In the genomic region with DNA sequence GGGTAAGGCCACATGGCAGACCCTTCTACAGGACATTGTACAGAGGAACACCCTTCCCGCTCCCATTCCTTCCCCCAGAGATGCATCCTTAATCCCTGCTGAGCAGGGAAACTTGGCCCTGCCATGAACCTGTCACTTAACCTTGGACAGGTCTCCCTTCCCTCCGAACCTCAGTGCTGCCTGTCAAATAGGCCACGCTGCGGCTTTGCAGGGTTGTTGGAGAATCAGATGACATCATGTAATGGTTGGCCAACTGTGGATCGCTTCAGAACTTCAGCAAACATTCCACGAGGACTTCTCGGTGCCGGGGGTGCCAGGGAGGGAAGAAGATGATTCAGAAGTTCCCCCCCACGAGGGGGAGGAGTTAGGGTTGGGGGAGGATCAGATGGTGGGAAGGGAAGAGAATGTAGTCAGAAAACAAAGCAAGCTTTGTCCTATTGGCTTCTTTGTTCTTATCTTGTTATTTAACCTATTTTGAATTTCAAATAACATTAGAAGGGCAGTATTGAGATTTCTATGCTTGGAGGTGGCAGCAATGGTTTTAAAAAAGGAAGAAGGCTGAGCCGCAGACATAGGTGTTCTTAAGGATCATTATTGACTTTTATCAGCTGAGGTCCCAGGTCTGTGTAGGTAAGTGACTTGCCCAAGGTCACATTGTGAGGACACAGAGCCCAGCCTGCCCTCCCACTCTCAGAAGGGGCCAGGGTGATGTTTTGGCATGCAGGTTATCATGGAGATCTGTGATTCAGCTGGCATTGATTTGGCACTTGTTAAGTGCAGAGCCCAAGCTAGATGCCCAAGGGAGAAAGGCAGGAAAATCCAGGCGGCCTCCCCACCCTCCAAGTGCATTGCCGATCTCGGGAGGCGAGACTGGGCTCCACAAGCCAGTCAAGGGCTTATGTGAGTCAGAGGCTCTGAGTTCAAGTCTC, we compare ENCODE assay signal across 1 cellular context.
TF ChIP-seq lines count a peak whose summit lies in the region.

No MANE protein-coding gene starts in this region.

TF ChIP-seq in K562, 482 proteins besides CTCF, POLR2A, EP300 and RAD21 (continued from another document and continues in another):
- TF ChIP-seq HMBOX1 (IDR thresholded peaks at IDR 0.05) = no peak
- peak; percentile 32; the same call in 1 of the 2 replicates for TF ChIP-seq MGA (IDR thresholded peaks at IDR 0.05)
- TF ChIP-seq ZFP1 (CRISPR knock-in tag; IDR thresholded peaks at IDR 0.05) = no peak
- TF ChIP-seq MCM2 (IDR thresholded peaks at IDR 0.05; ENCODE audit: low read depth) = no peak
- no peak for TF ChIP-seq TCF3 (CRISPR knock-in tag; IDR thresholded peaks at IDR 0.05)
- no peak for TF ChIP-seq PURB (CRISPR knock-in tag; IDR thresholded peaks at IDR 0.05; ENCODE audit: low read depth)
- no peak for TF ChIP-seq MBD1 (CRISPR knock-in tag; IDR thresholded peaks at IDR 0.05)
- TF ChIP-seq ZBTB2 (IDR thresholded peaks at IDR 0.05) = no peak
- peak in 1 of 2 experiments; percentile 47 for TF ChIP-seq E2F6 (IDR thresholded peaks at IDR 0.05; ENCODE audit: borderline replicate concordance in 1 of 2, extremely low read depth in 1 of 2, insufficient read depth in 1 of 2, insufficient read length in 1 of 2, low read depth in 1 of 2, low read length in 1 of 2, poor library complexity in 1 of 2, severe bottlenecking in 1 of 2)
- TF ChIP-seq NRF1 (conservative IDR thresholded peaks at IDR 0.05 in 1 of 2, IDR thresholded peaks at IDR 0.05 in 1 of 2) = no peak
- TF ChIP-seq GTF2F1 (IDR thresholded peaks at IDR 0.05; ENCODE audit: low read depth, low read length) = no peak
- TF ChIP-seq PHTF2 (CRISPR knock-in tag; IDR thresholded peaks at IDR 0.05) = no peak
- TF ChIP-seq ZNF76 (CRISPR knock-in tag; IDR thresholded peaks at IDR 0.05; ENCODE audit: borderline replicate concordance) = no peak
- TF ChIP-seq NR3C1 (CRISPR knock-in tag; IDR thresholded peaks at IDR 0.05) = no peak
- no peak for TF ChIP-seq POLR2G (IDR thresholded peaks at IDR 0.05; ENCODE audit: low read depth, low read length)
- TF ChIP-seq TARDBP (IDR thresholded peaks at IDR 0.05) = no peak
- TF ChIP-seq HDAC6 (IDR thresholded peaks at IDR 0.05; ENCODE audit: low read depth, low read length) = no peak
- peak; percentile 23; the same call in 1 of the 2 replicates for TF ChIP-seq CREM (IDR thresholded peaks at IDR 0.05; ENCODE audit: low read depth)
- peak; percentile 19; the same call in 1 of the 2 replicates for TF ChIP-seq TFAP4 (CRISPR knock-in tag; IDR thresholded peaks at IDR 0.05; ENCODE audit: borderline replicate concordance)
- no peak for TF ChIP-seq PRMT5 (CRISPR knock-in tag; IDR thresholded peaks at IDR 0.05)
- no peak for TF ChIP-seq ATF1 (CRISPR knock-in tag; IDR thresholded peaks at IDR 0.05)
- 0 out of 2 replicates have a peak, but pooled peaks have one; percentile 6 for TF ChIP-seq ATF1 (tag; IDR thresholded peaks at IDR 0.05)
- no peak for TF ChIP-seq HIVEP1 (CRISPR knock-in tag; IDR thresholded peaks at IDR 0.05)
- no peak for TF ChIP-seq PHF21A (IDR thresholded peaks at IDR 0.05; ENCODE audit: borderline replicate concordance, low read depth)
- no peak for TF ChIP-seq MTF1 (CRISPR knock-in tag; IDR thresholded peaks at IDR 0.05; ENCODE audit: borderline replicate concordance)
- no peak for TF ChIP-seq LEF1 (IDR thresholded peaks at IDR 0.05)
- TF ChIP-seq, protein P1, sequence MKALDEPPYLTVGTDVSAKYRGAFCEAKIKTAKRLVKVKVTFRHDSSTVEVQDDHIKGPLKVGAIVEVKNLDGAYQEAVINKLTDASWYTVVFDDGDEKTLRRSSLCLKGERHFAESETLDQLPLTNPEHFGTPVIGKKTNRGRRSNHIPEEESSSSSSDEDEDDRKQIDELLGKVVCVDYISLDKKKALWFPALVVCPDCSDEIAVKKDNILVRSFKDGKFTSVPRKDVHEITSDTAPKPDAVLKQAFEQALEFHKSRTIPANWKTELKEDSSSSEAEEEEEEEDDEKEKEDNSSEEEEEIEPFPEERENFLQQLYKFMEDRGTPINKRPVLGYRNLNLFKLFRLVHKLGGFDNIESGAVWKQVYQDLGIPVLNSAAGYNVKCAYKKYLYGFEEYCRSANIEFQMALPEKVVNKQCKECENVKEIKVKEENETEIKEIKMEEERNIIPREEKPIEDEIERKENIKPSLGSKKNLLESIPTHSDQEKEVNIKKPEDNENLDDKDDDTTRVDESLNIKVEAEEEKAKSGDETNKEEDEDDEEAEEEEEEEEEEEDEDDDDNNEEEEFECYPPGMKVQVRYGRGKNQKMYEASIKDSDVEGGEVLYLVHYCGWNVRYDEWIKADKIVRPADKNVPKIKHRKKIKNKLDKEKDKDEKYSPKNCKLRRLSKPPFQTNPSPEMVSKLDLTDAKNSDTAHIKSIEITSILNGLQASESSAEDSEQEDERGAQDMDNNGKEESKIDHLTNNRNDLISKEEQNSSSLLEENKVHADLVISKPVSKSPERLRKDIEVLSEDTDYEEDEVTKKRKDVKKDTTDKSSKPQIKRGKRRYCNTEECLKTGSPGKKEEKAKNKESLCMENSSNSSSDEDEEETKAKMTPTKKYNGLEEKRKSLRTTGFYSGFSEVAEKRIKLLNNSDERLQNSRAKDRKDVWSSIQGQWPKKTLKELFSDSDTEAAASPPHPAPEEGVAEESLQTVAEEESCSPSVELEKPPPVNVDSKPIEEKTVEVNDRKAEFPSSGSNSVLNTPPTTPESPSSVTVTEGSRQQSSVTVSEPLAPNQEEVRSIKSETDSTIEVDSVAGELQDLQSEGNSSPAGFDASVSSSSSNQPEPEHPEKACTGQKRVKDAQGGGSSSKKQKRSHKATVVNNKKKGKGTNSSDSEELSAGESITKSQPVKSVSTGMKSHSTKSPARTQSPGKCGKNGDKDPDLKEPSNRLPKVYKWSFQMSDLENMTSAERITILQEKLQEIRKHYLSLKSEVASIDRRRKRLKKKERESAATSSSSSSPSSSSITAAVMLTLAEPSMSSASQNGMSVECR (CRISPR knock-in tag; IDR thresholded peaks at IDR 0.05) = 0 out of 2 replicates have a peak, but pooled peaks have one; percentile 51
